ENCODE assay signal across 14 cellular contexts in genomic region chr14:100165376-100165775, GRCh38. TPM values are rescaled to one million over a fixed set of nuclear protein-coding genes. Genes with fewer than 3 reads are reported as not detected.
DNase-seq lines count a peak whose midpoint lies in the region; ATAC-seq and TF ChIP-seq lines count a peak whose summit lies in the region.
"Had no signal": no experiment of that assay in that cellular context is flagged by ENCODE, and none has a peak within 500 bp of the region (broad histone marks: within the 10 kb centered on the region; RNA-seq: fewer than 3 reads in every experiment).

No MANE protein-coding gene starts in this region.

- H3K27me3 ChIP-seq in BJ (ENCODE audit: control insufficient read depth, insufficient read depth, low read length) (peaks cover 14% of the 10 kb centered on the region), esophagus squamous epithelium (peaks cover 0 to 21% (median 0%) of the 10 kb centered on the region in 4 donors)

- ATAC-seq in natural killer cell treated with Interleukin-12 subunit alpha and Interleukin-12 subunit beta and Interleukin-15 and Interleukin-18, amount 100 ng/mL, for 72 hours, result peak in 1 of 2 donors; percentile 29

- no peaks in the 10 kb centered on the region for H3K9me3 ChIP-seq in esophagus squamous epithelium

- WGBS in esophagus squamous epithelium, 2 donors, result 33 to 55% methylated on average over 15 to 16 of the region's 27 CpGs

- POLR2A ChIA-PET in BJ (lab: Charles Lee), result no interaction called here

- H3K4me1 Mint-ChIP-seq in natural killer cell treated with Interleukin-12 subunit alpha and Interleukin-12 subunit beta and Interleukin-15 and Interleukin-18, amount 100 ng/mL, for 72 hours (ENCODE audit: low read depth in 2 of 2), result peaks cover 14 to 16% of the 10 kb centered on the region in 2 donors

- no peak for TF ChIP-seq POLR2A in esophagus squamous epithelium (IDR thresholded peaks at IDR 0.05)

- DNase-seq in BJ (ENCODE audit: low read depth) (no peak), NCI-H69 (lab: John Stamatoyannopoulos, UW) (peak; percentile 56), esophagus squamous epithelium (lab: John Stamatoyannopoulos, UW) (no peak), GM13976 (ENCODE audit: low spot score) (no peak), head of caudate nucleus (no peak)
- DNase-seq in natural killer cell treated with Interleukin-12 subunit alpha and Interleukin-12 subunit beta and Interleukin-15 and Interleukin-18, amount 100 ng/mL, for 72 hours (ENCODE audit: low spot score), result no peak
- no peak for DNase-seq in effector CD4-positive, alpha-beta T cell
- no peak for DNase-seq in activated CD8-positive, alpha-beta memory T cell treated with anti-CD3 and anti-CD28 coated beads for 24 hours
- DNase-seq: activated CD4-positive, alpha-beta T cell treated with anti-CD3 and anti-CD28 coated beads for 1 hour; AML-193; effector CD8-positive, alpha-beta T cell; NCI-H524 treated with DMSO at 0.1 percent for 48 hours; stimulated activated CD4-positive, alpha-beta T cell treated with anti-CD3 and anti-CD28 coated beads, Interleukin-12 subunit alpha, Interleukin-12 subunit beta, amount 100 ng/mL, for 4 hours had no signal

- H3K4me1 ChIP-seq in esophagus squamous epithelium, result peaks cover 4 to 41% (median 17%) of the 10 kb centered on the region in 3 donors

- H3K36me3 Mint-ChIP-seq in natural killer cell treated with Interleukin-12 subunit alpha and Interleukin-12 subunit beta and Interleukin-15 and Interleukin-18, amount 100 ng/mL, for 72 hours, result no peaks in the 10 kb centered on the region

- intact Hi-C loops in esophagus squamous epithelium (cut with DNase I), result no loop called here
- intact Hi-C loops in head of caudate nucleus (cut with DNase I), result no loop called here

- H3K4me3 ChIP-seq in BJ (ENCODE audit: low read depth, low read length) (no peak overlapping the region), esophagus squamous epithelium (peak overlapping the region in 3 of 4 donors; percentile 14 to 44 (median 40))
- H3K4me3 ChIP-seq: SK-N-MC had no signal

- H3K27ac ChIP-seq in esophagus squamous epithelium, result peak overlapping the region in 3 of 4 donors; percentile 51 to 58 (median 53)
- H3K27ac ChIP-seq: SK-N-MC had no signal

- in situ Hi-C loops in GM13976 (cut with MboI; ENCODE audit: low sequenced_read_pairs, unreplicated experiment), result no loop called here

- CTCF ChIA-PET in BJ (lab: Yijun Ruan, JAX), result interaction anchor here (0.6 to 1.2 kb wide), 2 partner anchors 9 to 204 kb away, joined by 3 read pairs; no protein-coding TSS in a partner anchor

- no peaks in the 10 kb centered on the region for H3K9me3 Mint-ChIP-seq in natural killer cell treated with Interleukin-12 subunit alpha and Interleukin-12 subunit beta and Interleukin-15 and Interleukin-18, amount 100 ng/mL, for 72 hours

- peak overlapping the region; percentile 40 for H3K4me3 Mint-ChIP-seq in natural killer cell treated with Interleukin-12 subunit alpha and Interleukin-12 subunit beta and Interleukin-15 and Interleukin-18, amount 100 ng/mL, for 72 hours

- TF ChIP-seq CTCF in BJ (IDR thresholded peaks at IDR 0.05; ENCODE audit: insufficient read depth, low read depth, low read length), result peak; percentile 12; the same call in 1 of the 2 replicates
- TF ChIP-seq CTCF in esophagus squamous epithelium (IDR thresholded peaks at IDR 0.05), result peak in 4 of 6 experiments; percentile 17 to 54 (median 40)
- TF ChIP-seq CTCF in GM13976 (IDR thresholded peaks at IDR 0.05; ENCODE audit: borderline replicate concordance, control extremely low read depth, extremely low read depth, insufficient read depth, missing control alignments), result no peak

- peaks cover 0 to 2% of the 10 kb centered on the region in 2 donors for H3K27me3 Mint-ChIP-seq in natural killer cell treated with Interleukin-12 subunit alpha and Interleukin-12 subunit beta and Interleukin-15 and Interleukin-18, amount 100 ng/mL, for 72 hours

- no peaks in the 10 kb centered on the region for H3K36me3 ChIP-seq in BJ (ENCODE audit: control insufficient read depth, insufficient read depth, low read length)
- no peaks in the 10 kb centered on the region for H3K36me3 ChIP-seq in esophagus squamous epithelium

- H3K27ac Mint-ChIP-seq in natural killer cell treated with Interleukin-12 subunit alpha and Interleukin-12 subunit beta and Interleukin-15 and Interleukin-18, amount 100 ng/mL, for 72 hours, result no peak overlapping the region

RNA-seq across cellular contexts. Expression of gene DEGS2, which starts 5.9 kb away (rescaled TPM):
- polyA plus RNA-seq in BJ (2011; rRNA removed), result not detected in 2 replicates
- polyA minus RNA-seq in BJ (2011; rRNA and poly(A)+ RNA removed), result not detected in 2 replicates
- total RNA-seq in esophagus squamous epithelium, result 100 to 1,000 TPM in 1 of 4 donors, 10 to 100 TPM in 3; 23.8 to 116 (median 27.3) TPM
- under 1 TPM in 1 of 2 donors, not detected in 1; 0.33 TPM for total RNA-seq in natural killer cell treated with Interleukin-12 subunit alpha and Interleukin-12 subunit beta and Interleukin-15 and Interleukin-18, amount 100 ng/mL, for 72 hours

Comparison
In these comparisons a context has a peak if more than half of its experiments do, and no peak if none do; other contexts are left out.
1. RNA of gene DEGS2, which starts 5.9 kb away (total RNA-seq): 23.8 to 116 TPM in esophagus squamous epithelium; 0.33 TPM in natural killer cell treated with Interleukin-12 subunit alpha and Interleukin-12 subunit beta and Interleukin-15 and Interleukin-18, amount 100 ng/mL, for 72 hours; every median in the first group is over 10 times any median in the second.